ENCODE assay signal across 1 cellular context in genomic region chr4:61276034-61276433, GRCh38.
TF ChIP-seq lines count a peak whose summit lies in the region.

No MANE protein-coding gene starts in this region.

TF ChIP-seq in GM23338, 12 proteins besides CTCF, POLR2A, EP300 and RAD21 (continued from another document):
- TF ChIP-seq, protein P1, sequence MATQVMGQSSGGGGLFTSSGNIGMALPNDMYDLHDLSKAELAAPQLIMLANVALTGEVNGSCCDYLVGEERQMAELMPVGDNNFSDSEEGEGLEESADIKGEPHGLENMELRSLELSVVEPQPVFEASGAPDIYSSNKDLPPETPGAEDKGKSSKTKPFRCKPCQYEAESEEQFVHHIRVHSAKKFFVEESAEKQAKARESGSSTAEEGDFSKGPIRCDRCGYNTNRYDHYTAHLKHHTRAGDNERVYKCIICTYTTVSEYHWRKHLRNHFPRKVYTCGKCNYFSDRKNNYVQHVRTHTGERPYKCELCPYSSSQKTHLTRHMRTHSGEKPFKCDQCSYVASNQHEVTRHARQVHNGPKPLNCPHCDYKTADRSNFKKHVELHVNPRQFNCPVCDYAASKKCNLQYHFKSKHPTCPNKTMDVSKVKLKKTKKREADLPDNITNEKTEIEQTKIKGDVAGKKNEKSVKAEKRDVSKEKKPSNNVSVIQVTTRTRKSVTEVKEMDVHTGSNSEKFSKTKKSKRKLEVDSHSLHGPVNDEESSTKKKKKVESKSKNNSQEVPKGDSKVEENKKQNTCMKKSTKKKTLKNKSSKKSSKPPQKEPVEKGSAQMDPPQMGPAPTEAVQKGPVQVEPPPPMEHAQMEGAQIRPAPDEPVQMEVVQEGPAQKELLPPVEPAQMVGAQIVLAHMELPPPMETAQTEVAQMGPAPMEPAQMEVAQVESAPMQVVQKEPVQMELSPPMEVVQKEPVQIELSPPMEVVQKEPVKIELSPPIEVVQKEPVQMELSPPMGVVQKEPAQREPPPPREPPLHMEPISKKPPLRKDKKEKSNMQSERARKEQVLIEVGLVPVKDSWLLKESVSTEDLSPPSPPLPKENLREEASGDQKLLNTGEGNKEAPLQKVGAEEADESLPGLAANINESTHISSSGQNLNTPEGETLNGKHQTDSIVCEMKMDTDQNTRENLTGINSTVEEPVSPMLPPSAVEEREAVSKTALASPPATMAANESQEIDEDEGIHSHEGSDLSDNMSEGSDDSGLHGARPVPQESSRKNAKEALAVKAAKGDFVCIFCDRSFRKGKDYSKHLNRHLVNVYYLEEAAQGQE (IDR thresholded peaks at IDR 0.05; ENCODE audit: unreplicated experiment): no peak
- no peak for TF ChIP-seq EZH2phosphoT487 (IDR thresholded peaks at IDR 0.05; ENCODE audit: unreplicated experiment)
- no peak for TF ChIP-seq EZH2 (IDR thresholded peaks at IDR 0.05; ENCODE audit: low read depth, unreplicated experiment)
TF ChIP-seq in GM23338: peak in this region for 0.
